Comparison of ENCODE assay signal across 25 cellular contexts in the genomic region with DNA sequence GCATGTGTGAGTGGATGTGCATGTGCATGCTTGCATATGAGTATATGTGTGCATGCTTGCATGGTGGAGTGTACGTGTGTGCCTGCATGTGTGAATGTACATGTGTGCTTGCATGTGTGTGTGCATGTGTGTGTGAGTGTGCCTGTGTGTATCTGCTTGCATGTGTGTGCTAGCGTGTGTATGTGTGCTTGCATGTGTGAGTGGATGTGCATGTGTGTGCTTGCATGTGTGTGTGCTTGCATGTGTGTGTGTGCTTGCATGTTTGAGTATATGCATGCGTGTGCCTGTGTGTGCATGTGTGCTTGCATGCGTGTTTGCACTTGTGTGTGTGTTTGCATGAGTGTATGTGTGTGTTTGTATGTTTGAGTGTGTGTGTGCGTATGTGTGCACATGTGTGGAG.
"Had no signal": no experiment of that assay in that cellular context is flagged by ENCODE, and none has a peak within 500 bp of the region (broad histone marks: within the 10 kb centered on the region; RNA-seq: fewer than 3 reads in every experiment).

No MANE protein-coding gene starts in this region.

- H3K4me3 Mint-ChIP-seq: activated CD4-positive, alpha-beta T cell treated with anti-CD3 and anti-CD28 coated beads, Interleukin-2, amount 10 ng/mL, durations not matched to agents 24 days and 14 days; activated CD8-positive, alpha-beta T cell treated with anti-CD3 and anti-CD28 coated beads for 36 hours; central memory CD8-positive, alpha-beta T cell; natural killer cell treated with Interleukin-12 subunit alpha and Interleukin-12 subunit beta and Interleukin-15 and Interleukin-18, amount 100 ng/mL, for 72 hours; stimulated activated naive B cell treated with anti-CD40 and anti-IgM and Interleukin-4, amounts not matched to agents 10 μg/mL and 1 μg/mL and 100 μg/mL, for 72 hours had no signal

- H3K4me1 ChIP-seq: breast epithelium, parathyroid adenoma had no signal

- H2AFZ ChIP-seq: parathyroid adenoma had no signal

- H3K36me3 ChIP-seq: breast epithelium, left ventricle myocardium inferior, right atrium auricular region, stomach, thyroid gland had no signal

- H3K9ac ChIP-seq: parathyroid adenoma had no signal

- H3K27me3 ChIP-seq: breast epithelium, right atrium auricular region, thyroid gland had no signal

- H3K27ac ChIP-seq: breast epithelium, left ventricle myocardium inferior, parathyroid adenoma, right atrium auricular region, stomach, thyroid gland had no signal

- ATAC-seq: activated CD8-positive, alpha-beta T cell treated with anti-CD3 and anti-CD28 coated beads for 36 hours; activated naive CD4-positive, alpha-beta T cell treated with anti-CD3 and anti-CD28 coated beads, Interleukin-2, amount 50 U/mL, for 72 hours; mucosa of descending colon; natural killer cell treated with Interleukin-12 subunit alpha and Interleukin-12 subunit beta and Interleukin-15 and Interleukin-18, amount 100 ng/mL, for 72 hours; stimulated activated naive B cell treated with anti-CD40 and anti-IgM and Interleukin-4, amounts not matched to agents 10 μg/mL and 1 μg/mL and 100 μg/mL, for 72 hours had no signal

- DNase-seq: activated CD4-positive, alpha-beta T cell treated with anti-CD3 and anti-CD28 coated beads, Interleukin-2, amount 10 ng/mL, durations not matched to agents 24 days and 14 days; activated CD4-positive, CD25-positive, alpha-beta regulatory T cell treated with anti-CD3 and anti-CD28 coated beads, Interleukin-2, amount 50 U/mL, for 72 hours; activated CD8-positive, alpha-beta T cell treated with anti-CD3 and anti-CD28 coated beads for 36 hours; activated naive CD4-positive, alpha-beta T cell; activated T-cell treated with anti-CD3 and anti-CD28 coated beads, Interleukin-2, amount 50 U/mL, for 48 hours; effector CD8-positive, alpha-beta T cell; left ventricle myocardium inferior; mucosa of descending colon; occipital lobe; stimulated activated CD4-positive, alpha-beta T cell treated with anti-CD3 and anti-CD28 coated beads, Interleukin-15, amount 100 ng/mL, for 24 hours; stimulated activated CD4-positive, alpha-beta T cell treated with anti-CD3 and anti-CD28 coated beads, Interleukin-2, amount 100 ng/mL, for 24 hours; stimulated activated naive B cell treated with anti-CD40 and anti-IgM and Interleukin-4, amounts not matched to agents 10 μg/mL and 1 μg/mL and 100 μg/mL, for 72 hours; stomach; T-helper 2 cell; thyroid gland had no signal

- H3K79me2 ChIP-seq: parathyroid adenoma had no signal

- H3K4me3 ChIP-seq: breast epithelium, left ventricle myocardium inferior, lung, mucosa of descending colon, right atrium auricular region, stomach, thyroid gland had no signal

- H3K9me3 ChIP-seq: thyroid gland had no signal

- H3K27ac Mint-ChIP-seq: activated CD4-positive, alpha-beta T cell treated with anti-CD3 and anti-CD28 coated beads, Interleukin-2, amount 10 ng/mL, durations not matched to agents 24 days and 14 days; activated CD8-positive, alpha-beta T cell treated with anti-CD3 and anti-CD28 coated beads for 36 hours; activated naive CD4-positive, alpha-beta T cell treated with anti-CD3 and anti-CD28 coated beads, Interleukin-2, amount 50 U/mL, for 72 hours; natural killer cell treated with Interleukin-12 subunit alpha and Interleukin-12 subunit beta and Interleukin-15 and Interleukin-18, amount 100 ng/mL, for 72 hours; stimulated activated naive B cell treated with anti-CD40 and anti-IgM and Interleukin-4, amounts not matched to agents 10 μg/mL and 1 μg/mL and 100 μg/mL, for 72 hours had no signal

- FAIRE-seq: colon, endometrium, frontal cortex had no signal
